24 cellular contexts compared by ENCODE assay signal in the genomic region with DNA sequence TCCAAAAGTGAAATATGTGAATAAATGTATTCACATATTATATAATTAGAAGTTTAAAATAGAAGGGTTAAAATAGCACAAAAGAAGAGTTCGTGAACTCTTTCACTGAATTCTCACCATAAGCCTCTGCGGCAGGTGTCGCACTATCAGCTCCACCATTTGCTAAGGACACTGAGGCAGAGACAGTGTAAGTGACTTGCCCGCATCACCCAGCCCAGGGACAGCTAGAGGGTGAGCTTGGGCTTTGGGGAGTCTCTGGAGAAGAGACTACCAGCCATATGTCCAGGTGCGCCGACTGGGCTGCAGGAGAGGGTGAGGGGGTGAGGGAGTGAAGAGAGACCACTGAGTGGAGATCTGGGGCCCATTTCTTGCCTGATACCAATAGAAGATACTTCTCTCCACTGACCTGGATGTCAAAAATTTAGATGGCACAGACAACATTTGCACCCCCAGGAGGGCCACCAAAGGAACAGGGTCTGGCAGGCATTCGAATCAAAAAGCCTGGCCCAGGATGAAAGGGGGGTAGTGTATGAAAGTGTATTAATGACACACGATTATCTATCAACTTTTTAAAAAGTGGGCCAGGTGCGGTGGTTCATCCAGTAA. TPM values are rescaled to one million over a fixed set of nuclear protein-coding genes. Genes with fewer than 3 reads are reported as not detected.
A peak's percentile ranks its signal among the peaks of the same experiment; 100 is the strongest.
DNase-seq lines count a peak whose midpoint lies in the region; ATAC-seq and TF ChIP-seq lines count a peak whose summit lies in the region.
"Had no signal": no experiment of that assay in that cellular context is flagged by ENCODE, and none has a peak within 500 bp of the region (broad histone marks: within the 10 kb centered on the region; RNA-seq: fewer than 3 reads in every experiment).

No MANE protein-coding gene starts in this region.

- H3K27me3 ChIP-seq in parathyroid adenoma (ENCODE audit: control insufficient read depth, insufficient read depth, low read length) (no peaks in the 10 kb centered on the region), upper lobe of right lung (no peaks in the 10 kb centered on the region)
- H3K27me3 ChIP-seq: BLaER1, MG63 had no signal

- H3K27ac ChIP-seq in coronary artery (no peak overlapping the region), parathyroid adenoma (peak overlapping the region; percentile 99), upper lobe of right lung (no peak overlapping the region)
- H3K27ac ChIP-seq: 22Rv1, BLaER1 had no signal

- peaks cover 55% of the 10 kb centered on the region for H3K4me1 ChIP-seq in parathyroid adenoma
- H3K4me1 ChIP-seq in upper lobe of right lung, result peaks cover 4% of the 10 kb centered on the region
- H3K4me1 ChIP-seq: BLaER1 had no signal

- intact Hi-C loops in upper lobe of right lung (cut with DNase I), result no loop called here

- H3K4me2 ChIP-seq in parathyroid adenoma (ENCODE audit: low read length), result peak overlapping the region; percentile 52
- H3K4me2 ChIP-seq: BLaER1 had no signal

- peaks cover 6% of the 10 kb centered on the region for H3K27me3 Mint-ChIP-seq in endothelial cell (ENCODE audit: unreplicated experiment)
- H3K27me3 Mint-ChIP-seq: CD4-positive, alpha-beta T cell had no signal

- H3K4me1 Mint-ChIP-seq in endothelial cell (ENCODE audit: unreplicated experiment), result no peaks in the 10 kb centered on the region

- H3K4me3 Mint-ChIP-seq in endothelial cell (ENCODE audit: unreplicated experiment), result no peak overlapping the region
- H3K4me3 Mint-ChIP-seq: CD4-positive, alpha-beta T cell had no signal

- H3K36me3 ChIP-seq in parathyroid adenoma (ENCODE audit: control insufficient read depth, insufficient read depth, low read length) (no peaks in the 10 kb centered on the region), upper lobe of right lung (no peaks in the 10 kb centered on the region)
- H3K36me3 ChIP-seq: BLaER1, MG63 had no signal

- no peak overlapping the region for H2AFZ ChIP-seq in parathyroid adenoma

- no peak overlapping the region for H3K27ac Mint-ChIP-seq in endothelial cell (ENCODE audit: unreplicated experiment)
- H3K27ac Mint-ChIP-seq: CD4-positive, alpha-beta T cell had no signal

- H3K9me3 ChIP-seq in parathyroid adenoma (ENCODE audit: control insufficient read depth, low read length) (no peaks in the 10 kb centered on the region), upper lobe of right lung (no peaks in the 10 kb centered on the region)
- H3K9me3 ChIP-seq: BLaER1, Caco-2, MG63 had no signal

- no peaks in the 10 kb centered on the region for H3K36me3 Mint-ChIP-seq in endothelial cell (ENCODE audit: low read depth, unreplicated experiment)

- H3K79me2 ChIP-seq in parathyroid adenoma, result no peaks in the 10 kb centered on the region

- no peak overlapping the region for H3K4me3 ChIP-seq in coronary artery
- peak overlapping the region; percentile 20 for H3K4me3 ChIP-seq in parathyroid adenoma (ENCODE audit: low read depth, low read length)
- H3K4me3 ChIP-seq in upper lobe of right lung, result no peak overlapping the region
- H3K4me3 ChIP-seq: BLaER1, GM12878, MG63 had no signal

- H3K9ac ChIP-seq in parathyroid adenoma, result no peak overlapping the region
- H3K9ac ChIP-seq: BLaER1 had no signal

- no peak for ATAC-seq in activated CD4-positive, CD25-positive, alpha-beta regulatory T cell treated with anti-CD3 and anti-CD28 coated beads, Interleukin-2, amount 50 U/mL, for 24 hours
- ATAC-seq in upper lobe of right lung (no peak), GM18517 (IDR thresholded peaks at IDR 0.05; ENCODE audit: unreplicated experiment) (no peak), GM18519 (IDR thresholded peaks at IDR 0.05; ENCODE audit: low FRiP score, unreplicated experiment) (no peak)
- ATAC-seq: GM12878, HCT116 had no signal

- peak; percentile 13 for DNase-seq in activated CD4-positive, CD25-positive, alpha-beta regulatory T cell treated with anti-CD3 and anti-CD28 coated beads, Interleukin-2, amount 50 U/mL, for 72 hours
- DNase-seq in coronary artery (ENCODE audit: low spot score) (peak; percentile 54), upper lobe of right lung (peak; percentile 48), endothelial cell (ENCODE audit: low spot score) (no peak)
- DNase-seq: ACHN; Caco-2; CD4-positive, alpha-beta T cell; DMS 273 treated with DMSO at 0.1 percent for 48 hours; DND-41; MG63; NCI-H1417; NCI-H187; NCI-H446; NCI-H526; Right ventricle myocardium superior had no signal

- no peak for TF ChIP-seq CTCF in coronary artery (IDR thresholded peaks at IDR 0.05)
- no peak for TF ChIP-seq CTCF in parathyroid adenoma (IDR thresholded peaks at IDR 0.05)
- no peak for TF ChIP-seq CTCF in upper lobe of right lung (IDR thresholded peaks at IDR 0.05)
- TF ChIP-seq CTCF in endothelial cell (IDR thresholded peaks at IDR 0.05; ENCODE audit: unreplicated experiment), result no peak

- no peaks in the 10 kb centered on the region for H3K9me3 Mint-ChIP-seq in endothelial cell (ENCODE audit: unreplicated experiment)
- H3K9me3 Mint-ChIP-seq: CD4-positive, alpha-beta T cell had no signal

RNA-seq across cellular contexts. Expression of a gene that starts 28.5 kb away (rescaled TPM):
- total RNA-seq in upper lobe of right lung (1.2 TPM), endothelial cell (ENCODE audit: unreplicated experiment) (not detected)
- total RNA-seq: CD4-positive, alpha-beta T cell; GM12878; SK-MEL-5 had no signal

RNA-seq across cellular contexts. Expression of a gene that starts 32.3 kb away (rescaled TPM):
- total RNA-seq in upper lobe of right lung (4.9 TPM), endothelial cell (ENCODE audit: unreplicated experiment) (2.6 TPM)

RNA-seq across cellular contexts. Expression of a gene that starts 47.0 kb away (rescaled TPM):
- total RNA-seq in upper lobe of right lung (23.2 TPM), endothelial cell (ENCODE audit: unreplicated experiment) (70.9 TPM)
